ENCODE assay signal across 16 cellular contexts in genomic region chr5:33848554-33848953, GRCh38. TPM values are rescaled to one million over a fixed set of nuclear protein-coding genes. Genes with fewer than 3 reads are reported as not detected.
DNase-seq lines count a peak whose midpoint lies in the region; ATAC-seq, FAIRE-seq and TF ChIP-seq lines count a peak whose summit lies in the region.
"Had no signal": no experiment of that assay in that cellular context is flagged by ENCODE, and none has a peak within 500 bp of the region (broad histone marks: within the 10 kb centered on the region; RNA-seq: fewer than 3 reads in every experiment).

No MANE protein-coding gene starts in this region.

- no peak overlapping the region for H3K27ac Mint-ChIP-seq in effector memory CD8-positive, alpha-beta T cell

- peaks cover 4% of the 10 kb centered on the region for H3K36me3 Mint-ChIP-seq in effector memory CD8-positive, alpha-beta T cell (ENCODE audit: insufficient read depth)

- H3K4me3 Mint-ChIP-seq in effector memory CD8-positive, alpha-beta T cell = no peak overlapping the region

- ATAC-seq in GM19372 (IDR thresholded peaks at IDR 0.05; ENCODE audit: low read depth, unreplicated experiment) (peak; percentile 37), HG02759 (IDR thresholded peaks at IDR 0.05; ENCODE audit: unreplicated experiment) (peak; percentile 30), HG03469 (IDR thresholded peaks at IDR 0.05; ENCODE audit: unreplicated experiment) (peak; percentile 25)
- no peak for ATAC-seq in effector memory CD8-positive, alpha-beta T cell (replicated peaks)
- ATAC-seq: esophagus mucosa, left colon had no signal

- peaks cover 8% of the 10 kb centered on the region in 2 donors for H3K4me1 Mint-ChIP-seq in effector memory CD8-positive, alpha-beta T cell (ENCODE audit: low read depth in 2 of 2)

- peaks cover 0 to 19% of the 10 kb centered on the region in 2 donors for H3K27me3 Mint-ChIP-seq in effector memory CD8-positive, alpha-beta T cell

- no peak for DNase-seq in GM12891 (ENCODE audit: insufficient read length, low spot score)
- no peak for DNase-seq in DMS153 (lab: John Stamatoyannopoulos, UW)
- no peak for DNase-seq in effector memory CD8-positive, alpha-beta T cell
- no peak for DNase-seq in DMS79 (lab: John Stamatoyannopoulos, UW)
- no peak for DNase-seq in H4 (ENCODE audit: low spot score)
- DNase-seq: ACHN; activated CD4-positive, CD25-positive, alpha-beta regulatory T cell; amygdala; left colon; NCI-H1417 treated with DMSO at 0.1 percent for 48 hours; NCI-H446; transverse colon had no signal

- H3K9me3 Mint-ChIP-seq in effector memory CD8-positive, alpha-beta T cell = peaks cover 0 to 2% of the 10 kb centered on the region in 2 donors

- TF ChIP-seq POLR2A in GM12891 (IDR thresholded peaks at IDR 0.05; ENCODE audit: low read depth, low read length) = no peak

- peak; percentile 88 for FAIRE-seq in GM12891 (lab: Jason Lieb, UNC)

TF ChIP-seq in GM12891, 5 proteins besides CTCF, POLR2A, EP300 and RAD21:
- TF ChIP-seq TAF1 (IDR thresholded peaks at IDR 0.05; ENCODE audit: low read depth, low read length) (no peak), PAX5 (IDR thresholded peaks at IDR 0.05; ENCODE audit: insufficient read depth, low read length, severe bottlenecking) (no peak), POU2F2 (IDR thresholded peaks at IDR 0.05; ENCODE audit: low read depth, low read length) (no peak), SPI1 (IDR thresholded peaks at IDR 0.05; ENCODE audit: low read depth, low read length) (peak; percentile 95)
TF ChIP-seq in GM12891: peak in this region for 1.

RNA-seq across cellular contexts. Expression of gene ADAMTS12, which starts 43.2 kb away (rescaled TPM):
- 18.8 TPM for polyA plus RNA-seq in GM12891 (2012; ENCODE audit: low read depth, missing spikeins)
- 11.6 and 14.7 TPM in 2 replicates for total RNA-seq in H4 (2014; rRNA removed; shearing (Covaris generic))
